ENCODE assay signal across 1 cellular context in the genomic region with DNA sequence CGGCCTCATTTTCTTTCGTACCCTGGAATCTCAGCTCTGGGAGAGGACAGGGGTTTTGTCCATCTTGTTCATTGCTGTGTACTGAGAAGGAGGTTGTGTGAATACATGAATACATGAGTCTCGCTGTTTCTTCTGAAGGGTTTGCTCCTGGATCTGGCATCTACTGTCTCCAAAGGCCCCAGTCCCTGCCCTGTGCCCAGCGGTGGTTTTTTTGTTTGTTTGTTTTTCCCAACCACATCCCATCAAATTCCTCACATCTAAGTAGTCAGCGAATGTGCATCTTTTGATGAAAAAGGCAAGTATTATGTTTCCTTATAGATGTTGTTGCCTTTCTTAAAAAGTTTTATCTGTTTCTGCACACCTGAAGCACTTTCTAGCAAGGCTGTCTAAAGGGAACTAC.
TF ChIP-seq lines count a peak whose summit lies in the region.

No MANE protein-coding gene starts in this region.

TF ChIP-seq in SK-N-SH treated with all-trans-retinoic acid at 6 μM for 48 hours, 23 proteins besides CTCF, POLR2A, EP300 and RAD21 (continued from another document):
- TF ChIP-seq, protein P1, sequence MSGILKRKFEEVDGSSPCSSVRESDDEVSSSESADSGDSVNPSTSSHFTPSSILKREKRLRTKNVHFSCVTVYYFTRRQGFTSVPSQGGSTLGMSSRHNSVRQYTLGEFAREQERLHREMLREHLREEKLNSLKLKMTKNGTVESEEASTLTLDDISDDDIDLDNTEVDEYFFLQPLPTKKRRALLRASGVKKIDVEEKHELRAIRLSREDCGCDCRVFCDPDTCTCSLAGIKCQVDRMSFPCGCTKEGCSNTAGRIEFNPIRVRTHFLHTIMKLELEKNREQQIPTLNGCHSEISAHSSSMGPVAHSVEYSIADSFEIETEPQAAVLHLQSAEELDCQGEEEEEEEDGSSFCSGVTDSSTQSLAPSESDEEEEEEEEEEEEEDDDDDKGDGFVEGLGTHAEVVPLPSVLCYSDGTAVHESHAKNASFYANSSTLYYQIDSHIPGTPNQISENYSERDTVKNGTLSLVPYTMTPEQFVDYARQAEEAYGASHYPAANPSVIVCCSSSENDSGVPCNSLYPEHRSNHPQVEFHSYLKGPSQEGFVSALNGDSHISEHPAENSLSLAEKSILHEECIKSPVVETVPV (CRISPR knock-in tag; IDR thresholded peaks at IDR 0.05), result no peak
- TF ChIP-seq PPARA (CRISPR knock-in tag; IDR thresholded peaks at IDR 0.05; ENCODE audit: borderline replicate concordance) (no peak), CSDC2 (CRISPR knock-in tag; IDR thresholded peaks at IDR 0.05) (no peak), OSR1 (CRISPR knock-in tag; IDR thresholded peaks at IDR 0.05) (no peak), CREB5 (CRISPR knock-in tag; IDR thresholded peaks at IDR 0.05; ENCODE audit: low read depth) (no peak), ZFP3 (CRISPR knock-in tag; IDR thresholded peaks at IDR 0.05) (no peak), ISL1 (CRISPR knock-in tag; IDR thresholded peaks at IDR 0.05) (no peak), TOX (CRISPR knock-in tag; IDR thresholded peaks at IDR 0.05; ENCODE audit: borderline replicate concordance) (no peak), BACH2 (CRISPR knock-in tag; IDR thresholded peaks at IDR 0.05; ENCODE audit: borderline replicate concordance) (no peak), ESRRG (CRISPR knock-in tag; IDR thresholded peaks at IDR 0.05) (no peak), ZNF8 (CRISPR knock-in tag; IDR thresholded peaks at IDR 0.05) (no peak), RARB (CRISPR knock-in tag; IDR thresholded peaks at IDR 0.05) (no peak)
TF ChIP-seq in SK-N-SH treated with all-trans-retinoic acid at 6 μM for 48 hours: peak in this region for 0.
